Comparison of ENCODE assay signal across 20 cellular contexts in the genomic region with DNA sequence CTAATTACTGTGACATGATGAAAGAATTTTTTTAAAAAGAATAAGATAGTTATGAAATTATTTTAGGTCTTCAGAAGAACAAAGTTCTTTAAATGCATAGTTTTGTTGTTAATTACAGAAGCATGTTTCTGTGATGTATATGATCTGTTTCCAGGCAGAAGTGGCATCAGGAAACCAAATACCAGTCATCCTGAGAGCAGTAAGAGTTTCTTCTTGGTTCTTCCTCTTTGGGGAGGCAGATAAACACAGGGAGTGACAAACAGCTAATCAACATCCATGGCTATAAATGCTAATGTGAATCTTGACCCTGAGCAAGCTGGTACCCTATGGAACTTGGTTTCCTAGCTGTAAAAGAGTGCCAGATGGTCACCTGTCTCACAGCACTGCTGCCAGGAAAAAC. TPM values are rescaled to one million over a fixed set of nuclear protein-coding genes. Genes with fewer than 3 reads are reported as not detected.
A peak's percentile ranks its signal among the peaks of the same experiment; 100 is the strongest.
DNase-seq lines count a peak whose midpoint lies in the region; ATAC-seq lines count a peak whose summit lies in the region.
"Had no signal": no experiment of that assay in that cellular context is flagged by ENCODE, and none has a peak within 500 bp of the region (broad histone marks: within the 10 kb centered on the region; RNA-seq: fewer than 3 reads in every experiment).

No MANE protein-coding gene starts in this region.

- H3K27me3 Mint-ChIP-seq in activated CD8-positive, alpha-beta memory T cell treated with anti-CD3 and anti-CD28 coated beads, Interleukin-2, amount 10 ng/mL, durations not matched to agents 7 days and 5 days = no peaks in the 10 kb centered on the region
- H3K27me3 Mint-ChIP-seq in activated CD4-positive, alpha-beta memory T cell treated with anti-CD3 and anti-CD28 coated beads, Interleukin-2, amount 10 ng/mL, durations not matched to agents 7 days and 5 days = no peaks in the 10 kb centered on the region
- H3K27me3 Mint-ChIP-seq: memory B cell had no signal

- ATAC-seq in activated CD8-positive, alpha-beta memory T cell treated with anti-CD3 and anti-CD28 coated beads, Interleukin-2, amount 10 ng/mL, durations not matched to agents 7 days and 5 days = peak; percentile 63
- ATAC-seq in HG02884 (IDR thresholded peaks at IDR 0.05; ENCODE audit: unreplicated experiment) (peak; percentile 47), HG02571 (IDR thresholded peaks at IDR 0.05; ENCODE audit: unreplicated experiment) (no peak)
- ATAC-seq in stimulated activated effector memory CD8-positive, alpha-beta T cell treated with anti-CD3 and anti-CD28 coated beads, Interleukin-12 subunit alpha, Interleukin-12 subunit beta, amount 100 ng/mL, for 72 hours = peak; percentile 82

- CTCF ChIA-PET in activated CD8-positive, alpha-beta memory T cell treated with anti-CD3 and anti-CD28 coated beads, Interleukin-2, amount 10 ng/mL, durations not matched to agents 7 days and 5 days (lab: Charles Lee) = interaction anchor here (0.9 to 3.6 kb wide), 8 partner anchors 14 to 120 kb away, joined by 3 to 16 read pairs (median 4); partner anchors contain the start of gene WIPF1
- CTCF ChIA-PET in activated CD4-positive, alpha-beta memory T cell treated with anti-CD3 and anti-CD28 coated beads, Interleukin-2, amount 10 ng/mL, durations not matched to agents 7 days and 5 days (lab: Charles Lee) = interaction anchor here (0.6 to 2.2 kb wide), 4 partner anchors 9 to 105 kb away, joined by 3 to 8 read pairs (median 4); no protein-coding TSS in a partner anchor

- DNase-seq in activated CD8-positive, alpha-beta memory T cell treated with anti-CD3 and anti-CD28 coated beads, Interleukin-2, amount 10 ng/mL, durations not matched to agents 7 days and 5 days = peak; percentile 36
- no peak for DNase-seq in activated CD8-positive, alpha-beta memory T cell treated with anti-CD3 and anti-CD28 coated beads, Interleukin-2, amount 50 U/mL, for 48 hours
- no peak for DNase-seq in activated CD4-positive, alpha-beta memory T cell treated with anti-CD3 and anti-CD28 coated beads, Interleukin-2, amount 10 ng/mL, durations not matched to agents 7 days and 5 days
- DNase-seq in stimulated activated effector memory CD8-positive, alpha-beta T cell treated with anti-CD3 and anti-CD28 coated beads, Interleukin-12 subunit alpha, Interleukin-12 subunit beta, amount 100 ng/mL, for 72 hours (ENCODE audit: low spot score in 2 of 2) = peak in 1 of 2 donors; percentile 47
- DNase-seq in HCEC 1CT (no peak), COLO668 (lab: John Stamatoyannopoulos, UW; ENCODE audit: unreplicated experiment) (no peak)
- DNase-seq: activated CD4-positive, CD25-positive, alpha-beta regulatory T cell; Caco-2; cerebellar nuclear complex; H9; hippocampal formation; kidney; NCI-H2081 treated with DMSO at 0.1 percent for 48 hours; NK-92 treated with Interleukin-12 subunit alpha and Interleukin-12 subunit beta, amount 100 ng/mL, for 24 hours; substantia nigra had no signal

- peaks cover 82% of the 10 kb centered on the region for H3K36me3 Mint-ChIP-seq in activated CD8-positive, alpha-beta memory T cell treated with anti-CD3 and anti-CD28 coated beads, Interleukin-2, amount 10 ng/mL, durations not matched to agents 7 days and 5 days
- H3K36me3 Mint-ChIP-seq in activated CD4-positive, alpha-beta memory T cell treated with anti-CD3 and anti-CD28 coated beads, Interleukin-2, amount 10 ng/mL, durations not matched to agents 7 days and 5 days (ENCODE audit: low read depth) = peaks cover 96% of the 10 kb centered on the region
- H3K36me3 Mint-ChIP-seq in stimulated activated effector memory CD8-positive, alpha-beta T cell treated with anti-CD3 and anti-CD28 coated beads, Interleukin-12 subunit alpha, Interleukin-12 subunit beta, amount 100 ng/mL, for 72 hours = peaks cover 100% of the 10 kb centered on the region

- peak overlapping the region; percentile 24 for H3K27ac Mint-ChIP-seq in activated CD8-positive, alpha-beta memory T cell treated with anti-CD3 and anti-CD28 coated beads, Interleukin-2, amount 10 ng/mL, durations not matched to agents 7 days and 5 days
- H3K27ac Mint-ChIP-seq in activated CD4-positive, alpha-beta memory T cell treated with anti-CD3 and anti-CD28 coated beads, Interleukin-2, amount 10 ng/mL, durations not matched to agents 7 days and 5 days = peak overlapping the region; percentile 26
- H3K27ac Mint-ChIP-seq in stimulated activated effector memory CD8-positive, alpha-beta T cell treated with anti-CD3 and anti-CD28 coated beads, Interleukin-12 subunit alpha, Interleukin-12 subunit beta, amount 100 ng/mL, for 72 hours = no peak overlapping the region
- H3K27ac Mint-ChIP-seq: H9, memory B cell had no signal

- POLR2A ChIA-PET in activated CD4-positive, alpha-beta memory T cell treated with anti-CD3 and anti-CD28 coated beads, Interleukin-2, amount 10 ng/mL, durations not matched to agents 7 days and 5 days (lab: Charles Lee) = interaction anchor here (0.9 to 1.8 kb wide), 4 partner anchors 14 to 113 kb away, joined by 3 to 5 read pairs (median 4); partner anchors contain the start of gene WIPF1

- H3K4me3 Mint-ChIP-seq in activated CD8-positive, alpha-beta memory T cell treated with anti-CD3 and anti-CD28 coated beads, Interleukin-2, amount 10 ng/mL, durations not matched to agents 7 days and 5 days = no peak overlapping the region
- no peak overlapping the region for H3K4me3 Mint-ChIP-seq in activated CD4-positive, alpha-beta memory T cell treated with anti-CD3 and anti-CD28 coated beads, Interleukin-2, amount 10 ng/mL, durations not matched to agents 7 days and 5 days
- H3K4me3 Mint-ChIP-seq in stimulated activated effector memory CD8-positive, alpha-beta T cell treated with anti-CD3 and anti-CD28 coated beads, Interleukin-12 subunit alpha, Interleukin-12 subunit beta, amount 100 ng/mL, for 72 hours = peak overlapping the region; percentile 7
- H3K4me3 Mint-ChIP-seq: H9, memory B cell, neural crest cell had no signal

- no peaks in the 10 kb centered on the region for H3K9me3 Mint-ChIP-seq in activated CD8-positive, alpha-beta memory T cell treated with anti-CD3 and anti-CD28 coated beads, Interleukin-2, amount 10 ng/mL, durations not matched to agents 7 days and 5 days (ENCODE audit: low read depth)
- no peaks in the 10 kb centered on the region for H3K9me3 Mint-ChIP-seq in activated CD4-positive, alpha-beta memory T cell treated with anti-CD3 and anti-CD28 coated beads, Interleukin-2, amount 10 ng/mL, durations not matched to agents 7 days and 5 days
- H3K9me3 Mint-ChIP-seq in stimulated activated effector memory CD8-positive, alpha-beta T cell treated with anti-CD3 and anti-CD28 coated beads, Interleukin-12 subunit alpha, Interleukin-12 subunit beta, amount 100 ng/mL, for 72 hours = no peaks in the 10 kb centered on the region
- H3K9me3 Mint-ChIP-seq: H9, memory B cell, neural crest cell had no signal

- peaks cover 53% of the 10 kb centered on the region for H3K4me1 Mint-ChIP-seq in activated CD8-positive, alpha-beta memory T cell treated with anti-CD3 and anti-CD28 coated beads, Interleukin-2, amount 10 ng/mL, durations not matched to agents 7 days and 5 days
- peaks cover 55% of the 10 kb centered on the region for H3K4me1 Mint-ChIP-seq in activated CD4-positive, alpha-beta memory T cell treated with anti-CD3 and anti-CD28 coated beads, Interleukin-2, amount 10 ng/mL, durations not matched to agents 7 days and 5 days
- H3K4me1 Mint-ChIP-seq in stimulated activated effector memory CD8-positive, alpha-beta T cell treated with anti-CD3 and anti-CD28 coated beads, Interleukin-12 subunit alpha, Interleukin-12 subunit beta, amount 100 ng/mL, for 72 hours = peaks cover 54% of the 10 kb centered on the region
- H3K4me1 Mint-ChIP-seq: H9 had no signal

RNA-seq across cellular contexts. Expression of gene WIPF1, which starts 29.2 kb away (rescaled TPM):
- total RNA-seq in activated CD8-positive, alpha-beta memory T cell treated with anti-CD3 and anti-CD28 coated beads, Interleukin-2, amount 10 ng/mL, durations not matched to agents 7 days and 5 days = 100 to 1,000 TPM; 465 to 588 TPM
- 100 to 1,000 TPM; 574 to 590 TPM for total RNA-seq in activated CD4-positive, alpha-beta memory T cell treated with anti-CD3 and anti-CD28 coated beads, Interleukin-2, amount 10 ng/mL, durations not matched to agents 7 days and 5 days
- total RNA-seq: G401 had no signal
